Comparison of ENCODE assay signal across 13 cellular contexts in the genomic region with DNA sequence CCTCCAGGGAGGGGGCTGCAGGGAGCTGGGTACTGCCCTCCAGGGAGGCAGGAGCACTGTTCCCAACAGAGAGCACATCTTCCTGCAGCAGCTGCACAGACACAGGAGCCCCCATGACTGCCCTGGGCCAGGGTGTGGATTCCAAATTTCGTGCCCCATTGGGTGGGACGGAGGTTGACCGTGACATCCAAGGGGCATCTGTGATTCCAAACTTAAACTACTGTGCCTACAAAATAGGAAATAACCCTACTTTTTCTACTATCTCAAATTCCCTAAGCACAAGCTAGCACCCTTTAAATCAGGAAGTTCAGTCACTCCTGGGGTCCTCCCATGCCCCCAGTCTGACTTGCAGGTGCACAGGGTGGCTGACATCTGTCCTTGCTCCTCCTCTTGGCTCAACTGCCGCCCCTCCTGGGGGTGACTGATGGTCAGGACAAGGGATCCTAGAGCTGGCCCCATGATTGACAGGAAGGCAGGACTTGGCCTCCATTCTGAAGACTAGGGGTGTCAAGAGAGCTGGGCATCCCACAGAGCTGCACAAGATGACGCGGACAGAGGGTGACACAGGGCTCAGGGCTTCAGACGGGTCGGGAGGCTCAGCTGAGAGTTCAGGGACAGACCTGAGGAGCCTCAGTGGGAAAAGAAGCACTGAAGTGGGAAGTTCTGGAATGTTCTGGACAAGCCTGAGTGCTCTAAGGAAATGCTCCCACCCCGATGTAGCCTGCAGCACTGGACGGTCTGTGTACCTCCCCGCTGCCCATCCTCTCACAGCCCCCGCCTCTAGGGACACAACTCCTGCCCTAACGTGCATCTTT. TPM values are rescaled to one million over a fixed set of nuclear protein-coding genes. Genes with fewer than 3 reads are reported as not detected.
"Had no signal": no experiment of that assay in that cellular context is flagged by ENCODE, and none has a peak within 500 bp of the region (broad histone marks: within the 10 kb centered on the region; RNA-seq: fewer than 3 reads in every experiment).

No MANE protein-coding gene starts in this region.

- H3K4me1 Mint-ChIP-seq: activated CD4-positive, alpha-beta T cell treated with anti-CD3 and anti-CD28 coated beads for 36 hours had no signal

- H3K4me3 ChIP-seq: smooth muscle cell, tibial artery had no signal

- H3K36me3 ChIP-seq: tibial artery had no signal

- H3K9me3 Mint-ChIP-seq: activated CD8-positive, alpha-beta T cell treated with anti-CD3 and anti-CD28 coated beads for 36 hours; activated T-helper 2 cell treated with anti-CD3 and anti-CD28 coated beads, Interferon-gamma antibody, Interleukin-2, Interleukin-4, amounts not matched to agents 10 μg/mL and 5 μg/mL and 100 μg/mL, durations not matched to agents 14 hours and 24 hours and 36 hours; stimulated activated effector memory CD8-positive, alpha-beta T cell treated with anti-CD3 and anti-CD28 coated beads, Interleukin-12 subunit alpha, Interleukin-12 subunit beta, amount 100 ng/mL, for 72 hours had no signal

- H3K27ac ChIP-seq: tibial artery had no signal

- DNase-seq: activated CD4-positive, alpha-beta T cell treated with anti-CD3 and anti-CD28 coated beads for 36 hours; activated CD8-positive, alpha-beta T cell treated with anti-CD3 and anti-CD28 coated beads for 36 hours; anterior cingulate cortex; foreskin melanocyte; mesendoderm had no signal

- H3K4me1 ChIP-seq: tibial artery had no signal

- ATAC-seq: activated CD4-positive, alpha-beta T cell treated with anti-CD3 and anti-CD28 coated beads for 36 hours; activated CD8-positive, alpha-beta T cell treated with anti-CD3 and anti-CD28 coated beads for 36 hours; stimulated activated effector memory CD8-positive, alpha-beta T cell treated with anti-CD3 and anti-CD28 coated beads, Interleukin-12 subunit alpha, Interleukin-12 subunit beta, amount 100 ng/mL, for 72 hours had no signal

- H3K4me3 Mint-ChIP-seq: activated CD4-positive, alpha-beta T cell treated with anti-CD3 and anti-CD28 coated beads for 36 hours; activated CD8-positive, alpha-beta T cell treated with anti-CD3 and anti-CD28 coated beads for 36 hours; activated naive CD8-positive, alpha-beta T cell; stimulated activated effector memory CD8-positive, alpha-beta T cell treated with anti-CD3 and anti-CD28 coated beads, Interleukin-12 subunit alpha, Interleukin-12 subunit beta, amount 100 ng/mL, for 72 hours had no signal

- H3K27ac Mint-ChIP-seq: activated CD4-positive, alpha-beta T cell treated with anti-CD3 and anti-CD28 coated beads for 36 hours; activated CD8-positive, alpha-beta T cell treated with anti-CD3 and anti-CD28 coated beads for 36 hours; activated naive CD8-positive, alpha-beta T cell; activated T-helper 2 cell treated with anti-CD3 and anti-CD28 coated beads, Interferon-gamma antibody, Interleukin-2, Interleukin-4, amounts not matched to agents 10 μg/mL and 5 μg/mL and 100 μg/mL, durations not matched to agents 14 hours and 24 hours and 36 hours; stimulated activated effector memory CD8-positive, alpha-beta T cell treated with anti-CD3 and anti-CD28 coated beads, Interleukin-12 subunit alpha, Interleukin-12 subunit beta, amount 100 ng/mL, for 72 hours had no signal

- H3K9me3 ChIP-seq: tibial artery had no signal

- H3K36me3 Mint-ChIP-seq: activated naive CD8-positive, alpha-beta T cell had no signal

RNA-seq across cellular contexts. Expression of a gene that starts 7.8 kb away (rescaled TPM):
- total RNA-seq: activated CD4-positive, alpha-beta T cell treated with anti-CD3 and anti-CD28 coated beads for 36 hours; activated CD8-positive, alpha-beta T cell treated with anti-CD3 and anti-CD28 coated beads for 36 hours; activated T-helper 2 cell treated with anti-CD3 and anti-CD28 coated beads, Interferon-gamma antibody, Interleukin-2, Interleukin-4, amounts not matched to agents 10 μg/mL and 5 μg/mL and 100 μg/mL, durations not matched to agents 14 hours and 24 hours and 36 hours; endothelial cell of umbilical vein; liver; smooth muscle cell; T-helper 2 cell treated with Interferon-gamma antibody and Interleukin-4, amounts not matched to agents 100 ng/mL and 5 ng/mL, for 36 hours had no signal

RNA-seq across cellular contexts. Expression of a gene that starts 12.5 kb away (rescaled TPM):
- total RNA-seq: activated CD4-positive, alpha-beta T cell treated with anti-CD3 and anti-CD28 coated beads for 36 hours; activated CD8-positive, alpha-beta T cell treated with anti-CD3 and anti-CD28 coated beads for 36 hours; activated T-helper 2 cell treated with anti-CD3 and anti-CD28 coated beads, Interferon-gamma antibody, Interleukin-2, Interleukin-4, amounts not matched to agents 10 μg/mL and 5 μg/mL and 100 μg/mL, durations not matched to agents 14 hours and 24 hours and 36 hours; endothelial cell of umbilical vein; liver; smooth muscle cell; T-helper 2 cell treated with Interferon-gamma antibody and Interleukin-4, amounts not matched to agents 100 ng/mL and 5 ng/mL, for 36 hours had no signal

RNA-seq across cellular contexts. Expression of a gene that starts 54.7 kb away (rescaled TPM):
- total RNA-seq: activated CD4-positive, alpha-beta T cell treated with anti-CD3 and anti-CD28 coated beads for 36 hours; activated CD8-positive, alpha-beta T cell treated with anti-CD3 and anti-CD28 coated beads for 36 hours; activated T-helper 2 cell treated with anti-CD3 and anti-CD28 coated beads, Interferon-gamma antibody, Interleukin-2, Interleukin-4, amounts not matched to agents 10 μg/mL and 5 μg/mL and 100 μg/mL, durations not matched to agents 14 hours and 24 hours and 36 hours; endothelial cell of umbilical vein; smooth muscle cell; T-helper 2 cell treated with Interferon-gamma antibody and Interleukin-4, amounts not matched to agents 100 ng/mL and 5 ng/mL, for 36 hours had no signal
